Comparison of ENCODE assay signal across 24 cellular contexts in genomic region chr3:124456506-124456905, GRCh38.
DNase-seq lines count a peak whose midpoint lies in the region; ATAC-seq, FAIRE-seq and TF ChIP-seq lines count a peak whose summit lies in the region.
"Had no signal": no experiment of that assay in that cellular context is flagged by ENCODE, and none has a peak within 500 bp of the region (broad histone marks: within the 10 kb centered on the region; RNA-seq: fewer than 3 reads in every experiment).

No MANE protein-coding gene starts in this region.

- H3K4me1 ChIP-seq in astrocyte (ENCODE audit: insufficient read depth, low read length) (peaks cover 2% of the 10 kb centered on the region), neuronal stem cell (ENCODE audit: control insufficient read depth in 2 of 2, insufficient read depth in 1 of 2, low read depth in 1 of 2, low read length in 2 of 2) (peaks cover 0 to 3% of the 10 kb centered on the region in 2 donors)
- H3K4me1 ChIP-seq: SJSA1 had no signal

- H3K79me1 ChIP-seq in neuronal stem cell (ENCODE audit: low read depth, low read length), result no peaks in the 10 kb centered on the region

- no peak overlapping the region for H2AK5ac ChIP-seq in neuronal stem cell (ENCODE audit: low read depth, low read length)

- H3K27ac Mint-ChIP-seq in astrocyte (ENCODE audit: unreplicated experiment) (no peak overlapping the region), glutamatergic neuron (ENCODE audit: unreplicated experiment) (no peak overlapping the region)
- H3K27ac Mint-ChIP-seq: B cell, IgD-negative memory B cell had no signal

- no peak overlapping the region for H2BK12ac ChIP-seq in neuronal stem cell (ENCODE audit: low read length)

- no peaks in the 10 kb centered on the region for H3K27me3 ChIP-seq in astrocyte (ENCODE audit: insufficient read depth, low read length)
- H3K27me3 ChIP-seq in neuronal stem cell (ENCODE audit: control insufficient read depth in 3 of 3, insufficient read depth in 3 of 3, low read depth in 1 of 3, low read length in 3 of 3), result no peaks in the 10 kb centered on the region
- H3K27me3 ChIP-seq: SJSA1 had no signal

- H3K9me3 ChIP-seq in astrocyte (ENCODE audit: insufficient read depth, low read depth, low read length) (no peaks in the 10 kb centered on the region), neuronal stem cell (replicated peaks in 1 of 2; ENCODE audit: control insufficient read depth in 2 of 2, insufficient read depth in 1 of 2, low read depth in 1 of 2, low read length in 2 of 2) (no peaks in the 10 kb centered on the region)
- H3K9me3 ChIP-seq: SJSA1 had no signal

- no peak for FAIRE-seq in astrocyte (lab: Jason Lieb, UNC)
- FAIRE-seq: A204.1, GM18507, GM19239, H54 had no signal

- no peak overlapping the region for H3K4me3 ChIP-seq in astrocyte (ENCODE audit: insufficient read depth, low read depth, low read length)
- no peak overlapping the region for H3K4me3 ChIP-seq in choroid plexus epithelial cell (ENCODE audit: low read depth, low read length)
- no peak overlapping the region for H3K4me3 ChIP-seq in neuronal stem cell (ENCODE audit: low read length in 2 of 2)
- H3K4me3 ChIP-seq: SJSA1 had no signal

- H3K36me3 Mint-ChIP-seq in astrocyte (ENCODE audit: low read depth, unreplicated experiment), result peaks cover 14% of the 10 kb centered on the region
- H3K36me3 Mint-ChIP-seq in glutamatergic neuron (ENCODE audit: unreplicated experiment), result peaks cover 11% of the 10 kb centered on the region
- H3K36me3 Mint-ChIP-seq: CD14-positive monocyte, IgD-negative memory B cell had no signal

- no peak overlapping the region for H3K14ac ChIP-seq in neuronal stem cell (ENCODE audit: low read length)

- no peak overlapping the region for H2BK15ac ChIP-seq in neuronal stem cell (ENCODE audit: low read length)

- no peak overlapping the region for H2BK5ac ChIP-seq in neuronal stem cell (ENCODE audit: low read length)

- no peaks in the 10 kb centered on the region for H3K4me1 Mint-ChIP-seq in astrocyte (ENCODE audit: low read depth, unreplicated experiment)
- peaks cover 2% of the 10 kb centered on the region for H3K4me1 Mint-ChIP-seq in glutamatergic neuron (ENCODE audit: low read depth, unreplicated experiment)

- no peak overlapping the region for H3K4ac ChIP-seq in neuronal stem cell (ENCODE audit: low read length)

- H3K36me3 ChIP-seq in astrocyte (ENCODE audit: insufficient read depth, low read length), result no peaks in the 10 kb centered on the region
- H3K36me3 ChIP-seq in neuronal stem cell (replicated peaks in 1 of 2; ENCODE audit: control insufficient read depth in 2 of 2, insufficient read depth in 2 of 2, low read length in 2 of 2), result peaks cover 0 to 6% of the 10 kb centered on the region in 2 donors
- H3K36me3 ChIP-seq: SJSA1 had no signal

- peak overlapping the region; percentile 28 for H3K4me2 ChIP-seq in astrocyte (ENCODE audit: low read length)
- no peak overlapping the region for H3K4me2 ChIP-seq in neuronal stem cell (ENCODE audit: insufficient read depth, low read length, poor library complexity, severe bottlenecking)

- H4K91ac ChIP-seq in neuronal stem cell (ENCODE audit: low read depth, low read length, poor library complexity), result no peak overlapping the region

- TF ChIP-seq CTCF in astrocyte (IDR thresholded peaks at IDR 0.05; ENCODE audit: insufficient read depth, low read depth, low read length) (no peak), choroid plexus epithelial cell (conservative IDR thresholded peaks at IDR 0.05; ENCODE audit: low read depth, low read length) (no peak), glutamatergic neuron (IDR thresholded peaks at IDR 0.05; ENCODE audit: partially characterized antibody, unreplicated experiment) (no peak)

- H2AFZ ChIP-seq in astrocyte (ENCODE audit: low read depth, low read length), result no peak overlapping the region
- no peak overlapping the region for H2AFZ ChIP-seq in neuronal stem cell (ENCODE audit: low read length)

- H4K20me1 ChIP-seq in astrocyte (ENCODE audit: insufficient read depth, low read length), result no peaks in the 10 kb centered on the region

- no peak overlapping the region for H3K27ac ChIP-seq in astrocyte (ENCODE audit: low read depth, low read length)
- H3K27ac ChIP-seq in neuronal stem cell (replicated peaks; ENCODE audit: low read length), result no peak overlapping the region
- H3K27ac ChIP-seq: SJSA1 had no signal

- ATAC-seq in left cardiac atrium (no peak), Right ventricle myocardium inferior (no peak), HG02798 (IDR thresholded peaks at IDR 0.05; ENCODE audit: poor library complexity, unreplicated experiment) (no peak), GM21737 (IDR thresholded peaks at IDR 0.05; ENCODE audit: unreplicated experiment) (no peak)

- H2BK120ac ChIP-seq in neuronal stem cell (ENCODE audit: low read depth, low read length), result no peak overlapping the region

- H3K23ac ChIP-seq in neuronal stem cell (ENCODE audit: low read depth, low read length, poor library complexity), result no peak overlapping the region

- no peak overlapping the region for H3K4me3 Mint-ChIP-seq in astrocyte (ENCODE audit: unreplicated experiment)
- no peak overlapping the region for H3K4me3 Mint-ChIP-seq in glutamatergic neuron (ENCODE audit: unreplicated experiment)
- H3K4me3 Mint-ChIP-seq: B cell, CD14-positive monocyte, IgD-negative memory B cell had no signal

- peak; percentile 24 for DNase-seq in left cardiac atrium
- no peak for DNase-seq in Right ventricle myocardium inferior (ENCODE audit: missing footprints)
- DNase-seq in astrocyte (ENCODE audit: low read depth), result no peak
- DNase-seq in choroid plexus epithelial cell (ENCODE audit: low read depth), result peak; percentile 55
- DNase-seq in neuronal stem cell (ENCODE audit: low spot score), result no peak
- no peak for DNase-seq in glutamatergic neuron
- DNase-seq: GDM1; Karpas-422; NCI-H1048; NCI-H1436; NCI-H1930; NCI-H226; NCI-H774; NK-92 treated with Interleukin-12 subunit alpha and Interleukin-12 subunit beta, amount 100 ng/mL, for 24 hours had no signal

- H4K8ac ChIP-seq in neuronal stem cell (ENCODE audit: low read depth, low read length), result no peak overlapping the region

- H3K18ac ChIP-seq in neuronal stem cell (ENCODE audit: low read length), result peak overlapping the region; percentile 37

- H3K9me3 Mint-ChIP-seq in astrocyte (ENCODE audit: unreplicated experiment) (no peaks in the 10 kb centered on the region), glutamatergic neuron (ENCODE audit: unreplicated experiment) (peaks cover 5% of the 10 kb centered on the region)

- WGBS in neuronal stem cell (ENCODE audit: extremely low coverage in 2 of 2, insufficient read length in 2 of 2, insufficient replicate concordance in 1 of 2), 2 donors, result no CpG with 5 or more reads among the region's 11 CpGs

- no peaks in the 10 kb centered on the region for H3K79me2 ChIP-seq in astrocyte (ENCODE audit: insufficient read depth, low read length)

- intact Hi-C loops in left cardiac atrium (cut with DNase I) (no loop called here), Right ventricle myocardium inferior (cut with DNase I) (no loop called here)

- H3K9ac ChIP-seq in astrocyte (ENCODE audit: low read length), result no peak overlapping the region
- no peak overlapping the region for H3K9ac ChIP-seq in neuronal stem cell (ENCODE audit: low read depth, low read length, poor library complexity)

- H3K27me3 Mint-ChIP-seq in astrocyte (ENCODE audit: low read depth, unreplicated experiment), result no peaks in the 10 kb centered on the region
- no peaks in the 10 kb centered on the region for H3K27me3 Mint-ChIP-seq in glutamatergic neuron (ENCODE audit: unreplicated experiment)

Comparison
In these comparisons a context has a peak if more than half of its experiments do, and no peak if none do; other contexts are left out.
1. DNase-seq: peak in left cardiac atrium (single experiment) and choroid plexus epithelial cell (single experiment); none in Right ventricle myocardium inferior (single experiment), astrocyte (single experiment), neuronal stem cell (single experiment) and glutamatergic neuron (single experiment).